Comparison of ENCODE assay signal across 8 cellular contexts in the genomic region with DNA sequence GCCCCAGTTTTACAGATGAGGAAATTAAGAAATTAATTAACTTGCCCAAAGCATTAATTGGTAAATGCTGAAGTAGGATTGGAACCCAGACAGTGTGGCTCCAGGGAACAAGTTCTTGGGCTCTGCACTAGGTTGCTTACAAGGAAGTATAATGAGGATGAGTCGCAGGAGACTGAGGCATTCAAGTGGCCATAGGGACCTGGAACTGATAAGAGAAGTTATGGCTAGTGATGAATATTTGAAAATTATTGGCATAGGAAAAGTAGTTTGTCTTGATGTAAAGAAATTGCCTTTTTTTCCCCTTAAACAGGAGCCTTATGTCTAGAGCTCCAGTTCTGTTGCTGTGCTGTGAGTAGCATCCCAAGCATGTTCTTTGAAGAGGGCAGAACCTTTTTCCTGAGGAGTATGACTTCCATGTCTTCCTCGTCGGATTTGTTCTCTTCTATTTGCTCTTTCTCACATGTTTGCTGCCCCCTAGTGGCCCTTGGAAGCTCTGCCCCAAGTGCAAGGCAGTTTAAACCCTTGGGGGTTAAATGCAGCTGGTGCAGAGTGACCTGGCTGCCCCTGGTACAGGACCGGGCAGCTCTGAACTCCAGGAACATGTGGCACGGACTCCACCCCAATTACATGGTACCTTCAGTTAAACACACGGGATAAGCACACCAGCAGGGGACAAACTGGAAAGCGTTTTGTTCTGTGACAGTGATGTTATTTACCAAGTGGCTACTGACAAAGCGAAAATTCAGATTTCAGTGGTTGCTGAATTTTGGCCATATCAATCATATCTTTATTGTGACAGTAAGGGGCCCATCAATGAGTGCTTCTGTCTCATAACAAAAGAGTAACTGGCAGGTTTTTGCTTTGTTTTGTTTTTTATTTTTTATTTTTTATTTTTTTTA.
DNase-seq lines count a peak whose midpoint lies in the region; ATAC-seq, FAIRE-seq and TF ChIP-seq lines count a peak whose summit lies in the region.

No MANE protein-coding gene starts in this region.

- TF ChIP-seq CTCF in GM12873 (IDR thresholded peaks at IDR 0.05; ENCODE audit: insufficient read depth, low read depth, low read length, missing control alignments) (peak; percentile 91), WTC11 (IDR thresholded peaks at IDR 0.05) (peak; percentile 97), mammary epithelial cell (conservative IDR thresholded peaks at IDR 0.05 in 1 of 2, IDR thresholded peaks at IDR 0.05 in 1 of 2; ENCODE audit: extremely low read depth in 1 of 2, insufficient read depth in 1 of 2, low read depth in 1 of 2, low read length in 2 of 2) (peak; percentile 94 to 95), kidney (IDR thresholded peaks at IDR 0.05; ENCODE audit: borderline replicate concordance, extremely low read depth, insufficient read depth) (peak; percentile 95)

- no peak overlapping the region for H3K4me2 ChIP-seq in mammary epithelial cell (ENCODE audit: insufficient read depth, low read depth, low read length)

- 28% methylated on average over 8 of the region's 8 CpGs for whole genome bisulfite sequencing in mammary epithelial cell (ENCODE audit: low coverage, missing lambda C conversion rate)

- intact Hi-C loops in mammary epithelial cell (cut with micrococcal nuclease) (loop anchor here (1.0 to 5.0 kb wide), 6 partner anchors 148 to 1319 kb away; partner anchors contain the start of gene HECW1), kidney (cut with DNase I) (no loop called here)

- H3K27ac ChIP-seq in mammary epithelial cell (ENCODE audit: insufficient read depth, low read depth, low read length) (no peak overlapping the region), kidney (ENCODE audit: low read depth in 2 of 2, low read length in 2 of 2) (no peak overlapping the region)

- H3K36me3 Mint-ChIP-seq in WTC11: peaks cover 9% of the 10 kb centered on the region

- H3K27me3 Mint-ChIP-seq in WTC11 (ENCODE audit: low read depth): no peaks in the 10 kb centered on the region

- H3K27me3 ChIP-seq in mammary epithelial cell (ENCODE audit: insufficient read depth, low read length): no peaks in the 10 kb centered on the region

- DNase-seq in NCI-H2196 (lab: John Stamatoyannopoulos, UW; ENCODE audit: unreplicated experiment) (peak; percentile 78), WTC11 (ENCODE audit: low spot score) (peak; percentile 85), mammary epithelial cell (peak; percentile 65), kidney (peak; percentile 76), cerebellar nuclear complex (lab: John Stamatoyannopoulos, UW) (no peak)
- peak; percentile 69 to 73 for DNase-seq in stimulated activated CD4-positive, alpha-beta T cell treated with anti-CD3 and anti-CD28 coated beads, Interleukin-2, amount 100 ng/mL, for 24 hours

- H3K27ac Mint-ChIP-seq in WTC11: no peak overlapping the region

- H3K4me1 ChIP-seq in mammary epithelial cell (ENCODE audit: insufficient read depth, low read length) (peaks cover 3% of the 10 kb centered on the region), kidney (ENCODE audit: control insufficient read depth in 1 of 2, insufficient read depth in 1 of 2, low read depth in 1 of 2, low read length in 2 of 2) (no peaks in the 10 kb centered on the region)

- H3K4me1 Mint-ChIP-seq in WTC11: 0 out of 2 replicates have a peak, but pooled peaks cover 3% of the 10 kb centered on the region

- ATAC-seq in HG02885 (IDR thresholded peaks at IDR 0.05; ENCODE audit: poor library complexity, unreplicated experiment) (peak; percentile 87), WTC11 (peak; percentile 98)

- no peaks in the 10 kb centered on the region for H4K20me1 ChIP-seq in mammary epithelial cell (ENCODE audit: insufficient read depth, low read length)

- CTCF ChIA-PET in WTC11 (lab: Charles Lee) (interaction anchor here (0.6 to 2.1 kb wide), 44 partner anchors 8 to 1320 kb away, joined by 3 to 23 read pairs (median 4); partner anchors contain the start of genes MRPL32 and PSMA2), mammary epithelial cell (lab: Charles Lee; ENCODE audit: low non-redundant PET) (interaction anchor here (0.5 to 0.6 kb wide), 4 partner anchors 218 to 377 kb away, joined by 3 to 5 read pairs (median 4); no protein-coding TSS in a partner anchor)

- H3K9me3 Mint-ChIP-seq in WTC11: peaks cover 13% of the 10 kb centered on the region

- H3K9me3 ChIP-seq in mammary epithelial cell (replicated peaks; ENCODE audit: insufficient read depth, low read length) (no peaks in the 10 kb centered on the region), kidney (ENCODE audit: control insufficient read depth in 1 of 2, low read length in 2 of 2) (no peaks in the 10 kb centered on the region)

- no peak overlapping the region for H3K4me3 Mint-ChIP-seq in WTC11

- no peak overlapping the region for H3K9ac ChIP-seq in mammary epithelial cell (ENCODE audit: insufficient read depth, low read length)
- H3K9ac ChIP-seq in kidney (ENCODE audit: low read length in 2 of 2): no peak overlapping the region

- peak overlapping the region; percentile 38 for H2AFZ ChIP-seq in mammary epithelial cell (ENCODE audit: low read depth, low read length)

- no TSS peak for BruUV-seq in mammary epithelial cell (replicated peaks; lab: Mats Ljungman, UMichigan)

- H3K79me2 ChIP-seq in mammary epithelial cell (ENCODE audit: insufficient read depth, low read length): no peaks in the 10 kb centered on the region

- in situ Hi-C loops in mammary epithelial cell (cut with MboI; ENCODE audit: low sequenced_read_pairs in 2 of 2): loop anchor here in 1 of 2 donors (10.0 kb wide), 1 partner anchor 326 kb away; the partner anchor contains the start of genes MRPL32 and PSMA2

- H3K36me3 ChIP-seq in mammary epithelial cell (ENCODE audit: insufficient read depth, low read length): no peaks in the 10 kb centered on the region
- H3K36me3 ChIP-seq in kidney (ENCODE audit: control insufficient read depth in 1 of 2, insufficient read depth in 2 of 2, low read length in 2 of 2): no peaks in the 10 kb centered on the region

- dilution Hi-C loops in mammary epithelial cell (cut with HindIII; ENCODE audit: low sequenced_read_pairs): no loop called here

- no peak for FAIRE-seq in kidney (lab: Jason Lieb, UNC)

- H3K4me3 ChIP-seq in mammary epithelial cell (replicated peaks in 1 of 3; ENCODE audit: insufficient read depth in 1 of 3, low read depth in 2 of 3, low read length in 3 of 3) (no peak overlapping the region), kidney (ENCODE audit: low read length in 2 of 2) (no peak overlapping the region)

- POLR2A ChIA-PET in WTC11 (lab: Charles Lee): interaction anchor here (0.6 kb wide), 1 partner anchor 92 kb away, joined by 4 read pairs; no protein-coding TSS in a partner anchor

TF ChIP-seq in WTC11, 78 proteins besides CTCF, POLR2A, EP300 and RAD21 (continues in another document):
- no peak for TF ChIP-seq FOXK1 (CRISPR knock-in tag; IDR thresholded peaks at IDR 0.05)
- TF ChIP-seq CREM (CRISPR knock-in tag; IDR thresholded peaks at IDR 0.05): no peak
- TF ChIP-seq ZNF121 (CRISPR knock-in tag; IDR thresholded peaks at IDR 0.05): peak; percentile 67
- TF ChIP-seq PREB (CRISPR knock-in tag; IDR thresholded peaks at IDR 0.05; ENCODE audit: borderline replicate concordance): no peak
- no peak for TF ChIP-seq PRDM15 (CRISPR knock-in tag; IDR thresholded peaks at IDR 0.05)
- TF ChIP-seq TEAD1 (CRISPR knock-in tag; IDR thresholded peaks at IDR 0.05): no peak
- TF ChIP-seq ZNF138 (CRISPR knock-in tag; conservative IDR thresholded peaks at IDR 0.05): no peak
- TF ChIP-seq CBFB (CRISPR knock-in tag; IDR thresholded peaks at IDR 0.05; ENCODE audit: low read depth): no peak
- TF ChIP-seq, protein P1, sequence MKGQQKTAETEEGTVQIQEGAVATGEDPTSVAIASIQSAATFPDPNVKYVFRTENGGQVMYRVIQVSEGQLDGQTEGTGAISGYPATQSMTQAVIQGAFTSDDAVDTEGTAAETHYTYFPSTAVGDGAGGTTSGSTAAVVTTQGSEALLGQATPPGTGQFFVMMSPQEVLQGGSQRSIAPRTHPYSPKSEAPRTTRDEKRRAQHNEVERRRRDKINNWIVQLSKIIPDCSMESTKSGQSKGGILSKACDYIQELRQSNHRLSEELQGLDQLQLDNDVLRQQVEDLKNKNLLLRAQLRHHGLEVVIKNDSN (CRISPR knock-in tag; IDR thresholded peaks at IDR 0.05): no peak
- TF ChIP-seq PRRX2 (CRISPR knock-in tag; IDR thresholded peaks at IDR 0.05): no peak
- no peak for TF ChIP-seq JAZF1 (CRISPR knock-in tag; IDR thresholded peaks at IDR 0.05)
- TF ChIP-seq SP1 (CRISPR knock-in tag; conservative IDR thresholded peaks at IDR 0.05): no peak

Comparison
In these comparisons a context has a peak if more than half of its experiments do, and no peak if none do; other contexts are left out.
1. DNase-seq: peak in NCI-H2196 (single experiment), WTC11 (single experiment), mammary epithelial cell (single experiment), kidney (single experiment) and stimulated activated CD4-positive, alpha-beta T cell treated with anti-CD3 and anti-CD28 coated beads, Interleukin-2, amount 100 ng/mL, for 24 hours (2 of 2); none in cerebellar nuclear complex (0 of 2).
2. Peak in every context shown above with its lines, with median percentiles within 50 percentile points of each other: CTCF ChIP-seq.